ENCODE assay signal across 27 cellular contexts in genomic region chr18:44518666-44519065, GRCh38.
"Had no signal": no experiment of that assay in that cellular context is flagged by ENCODE, and none has a peak within 500 bp of the region (broad histone marks: within the 10 kb centered on the region; RNA-seq: fewer than 3 reads in every experiment).

No MANE protein-coding gene starts in this region.

- H3K4me3 ChIP-seq: esophagus squamous epithelium, mucosa of descending colon, neural progenitor cell, skin epidermis, testis had no signal

- H3K4me1 ChIP-seq: esophagus squamous epithelium, testis had no signal

- H3K4me1 Mint-ChIP-seq: activated CD4-positive, alpha-beta T cell treated with anti-CD3 and anti-CD28 coated beads for 36 hours had no signal

- H3K27me3 Mint-ChIP-seq: activated CD4-positive, alpha-beta memory T cell treated with anti-CD3 and anti-CD28 coated beads for 36 hours; activated CD4-positive, alpha-beta T cell treated with anti-CD3 and anti-CD28 coated beads for 36 hours; activated naive CD8-positive, alpha-beta T cell treated with anti-CD3 and anti-CD28 coated beads, Interleukin-2, amount 10 ng/mL, durations not matched to agents 7 days and 5 days; memory B cell; naive B cell; progenitor cell of endocrine pancreas had no signal

- H2AFZ ChIP-seq: neural progenitor cell had no signal

- H3K27ac ChIP-seq: brain microvascular endothelial cell, esophagus squamous epithelium, neural progenitor cell, testis had no signal

- H3K9ac ChIP-seq: neural progenitor cell had no signal

- H3K36me3 ChIP-seq: brain microvascular endothelial cell, esophagus squamous epithelium, neural progenitor cell had no signal

- H3K36me3 Mint-ChIP-seq: activated CD4-positive, alpha-beta memory T cell treated with anti-CD3 and anti-CD28 coated beads for 36 hours; activated naive CD8-positive, alpha-beta T cell treated with anti-CD3 and anti-CD28 coated beads, Interleukin-2, amount 10 ng/mL, durations not matched to agents 7 days and 5 days; memory B cell; naive B cell; neural progenitor cell; type B pancreatic cell; WTC11 had no signal

- H3K27me3 ChIP-seq: brain microvascular endothelial cell, esophagus squamous epithelium, neural progenitor cell, testis had no signal

- H3K4me3 Mint-ChIP-seq: activated CD4-positive, alpha-beta memory T cell treated with anti-CD3 and anti-CD28 coated beads for 36 hours; activated CD4-positive, alpha-beta T cell treated with anti-CD3 and anti-CD28 coated beads for 36 hours; activated naive CD8-positive, alpha-beta T cell treated with anti-CD3 and anti-CD28 coated beads, Interleukin-2, amount 10 ng/mL, durations not matched to agents 7 days and 5 days; memory B cell; naive B cell; neural progenitor cell; T-helper 2 cell treated with Interferon-gamma antibody and Interleukin-4, amounts not matched to agents 5 μg/mL and 100 μg/mL, for 36 hours; type B pancreatic cell; WTC11 had no signal

- H3K4me2 ChIP-seq: neural progenitor cell had no signal

- ATAC-seq: activated CD4-positive, alpha-beta T cell treated with anti-CD3 and anti-CD28 coated beads for 36 hours; left lobe of liver; mucosa of descending colon; WTC11 had no signal

- H3K9me3 Mint-ChIP-seq: activated CD4-positive, alpha-beta memory T cell treated with anti-CD3 and anti-CD28 coated beads for 36 hours; memory B cell; naive B cell; neural progenitor cell; T-helper 2 cell treated with Interferon-gamma antibody and Interleukin-4, amounts not matched to agents 5 μg/mL and 100 μg/mL, for 36 hours; type B pancreatic cell had no signal

- H3K9me3 ChIP-seq: esophagus squamous epithelium, mucosa of descending colon, testis had no signal

- DNase-seq: activated CD4-positive, alpha-beta memory T cell treated with anti-CD3 and anti-CD28 coated beads for 36 hours; activated CD4-positive, alpha-beta T cell treated with anti-CD3 and anti-CD28 coated beads for 36 hours; activated naive CD4-positive, alpha-beta T cell; activated naive CD8-positive, alpha-beta T cell treated with anti-CD3 and anti-CD28 coated beads, Interleukin-2, amount 10 ng/mL, durations not matched to agents 7 days and 5 days; activated T-cell treated with anti-CD3 and anti-CD28 coated beads for 4 hours; amygdala; brain microvascular endothelial cell; cerebellar nuclear complex; effector CD4-positive, alpha-beta T cell; esophagus squamous epithelium; foreskin melanocyte; glutamatergic neuron; kidney; mucosa of descending colon; naive B cell; right cardiac atrium; stimulated activated CD4-positive, alpha-beta T cell treated with anti-CD3 and anti-CD28 coated beads, Interleukin-15, amount 100 ng/mL, for 24 hours; stimulated activated CD4-positive, alpha-beta T cell treated with anti-CD3 and anti-CD28 coated beads, Interleukin-2, amount 100 ng/mL, for 48 hours; testis had no signal

- H3K27ac Mint-ChIP-seq: activated CD4-positive, alpha-beta memory T cell treated with anti-CD3 and anti-CD28 coated beads for 36 hours; activated CD4-positive, alpha-beta T cell treated with anti-CD3 and anti-CD28 coated beads for 36 hours; activated naive CD8-positive, alpha-beta T cell treated with anti-CD3 and anti-CD28 coated beads, Interleukin-2, amount 10 ng/mL, durations not matched to agents 7 days and 5 days; memory B cell; naive B cell; neural progenitor cell; progenitor cell of endocrine pancreas; T-helper 2 cell treated with Interferon-gamma antibody and Interleukin-4, amounts not matched to agents 5 μg/mL and 100 μg/mL, for 36 hours; type B pancreatic cell; WTC11 had no signal
